Comparison of ENCODE assay signal across 1 cellular context in genomic region chr6:123636282-123636681, GRCh38.
TF ChIP-seq lines count a peak whose summit lies in the region.

No MANE protein-coding gene starts in this region.

TF ChIP-seq in SK-N-SH, 30 proteins besides CTCF, POLR2A, EP300 and RAD21 (continued from another document):
- no peak for TF ChIP-seq USF2 (IDR thresholded peaks at IDR 0.05; ENCODE audit: borderline replicate concordance, low read depth, low read length)
- TF ChIP-seq USF1 (IDR thresholded peaks at IDR 0.05; ENCODE audit: borderline replicate concordance, low read depth) = no peak
- no peak for TF ChIP-seq MAX (IDR thresholded peaks at IDR 0.05; ENCODE audit: low read depth)
- TF ChIP-seq TEAD4 (IDR thresholded peaks at IDR 0.05; ENCODE audit: borderline replicate concordance, insufficient read depth) = no peak
